In genomic region chr2:202634556-202635440, GRCh38 we compare ENCODE assay signal across 8 cellular contexts. TPM values are rescaled to one million over a fixed set of nuclear protein-coding genes. Genes with fewer than 3 reads are reported as not detected.
DNase-seq lines count a peak whose midpoint lies in the region; ATAC-seq lines count a peak whose summit lies in the region.

TSS of gene FAM117B (plus strand) at chr2:202634969. CDS start at chr2:202635188, 219 bp downstream.

- peaks cover 16% of the 10 kb centered on the region for H3K4me1 ChIP-seq in effector memory CD4-positive, alpha-beta T cell (ENCODE audit: control insufficient read depth, insufficient read depth, low read length, poor library complexity, severe bottlenecking)

- DNase-seq in COR-L47 (lab: John Stamatoyannopoulos, UW) (peak; percentile 99), HT1080 (ENCODE audit: low read depth) (peak; percentile 96), NOMO-1 (lab: John Stamatoyannopoulos, UW; ENCODE audit: unreplicated experiment in 2 of 2) (peak; percentile 96 to 97), medulla oblongata (ENCODE audit: extremely low spot score) (peak; percentile 98)
- peak; percentile 98 for DNase-seq in activated CD8-positive, alpha-beta memory T cell treated with anti-CD3 and anti-CD28 coated beads for 4 hours (ENCODE audit: low read depth in 2 of 2)
- peak; percentile 94 to 97 (median 97) for DNase-seq in effector memory CD4-positive, alpha-beta T cell
- peak; percentile 96 to 99 (median 97) for DNase-seq in stimulated activated CD4-positive, alpha-beta T cell treated with anti-CD3 and anti-CD28 coated beads, TNF-alpha, amount 100 ng/mL, for 48 hours (ENCODE audit: low read depth in 3 of 3)

- peak within 1 kb of the TSS; percentile 77 for H3K27ac ChIP-seq in effector memory CD4-positive, alpha-beta T cell (ENCODE audit: insufficient read depth, low read length, poor library complexity, severe bottlenecking)

- H3K4me3 ChIP-seq in effector memory CD4-positive, alpha-beta T cell (ENCODE audit: insufficient read depth, low read depth, low read length, poor library complexity, severe bottlenecking): peak within 1 kb of the TSS; percentile 99

- ATAC-seq in GM21367 (IDR thresholded peaks at IDR 0.05; ENCODE audit: unreplicated experiment): peak; percentile 88

- no peaks in the 10 kb centered on the region for H3K27me3 ChIP-seq in effector memory CD4-positive, alpha-beta T cell (replicated peaks; ENCODE audit: control insufficient read depth, insufficient read depth, low read length, poor library complexity, severe bottlenecking)

- H3K9me3 ChIP-seq in effector memory CD4-positive, alpha-beta T cell (ENCODE audit: control insufficient read depth, low read length): no peaks in the 10 kb centered on the region

- no peaks in the 10 kb centered on the region for H3K36me3 ChIP-seq in effector memory CD4-positive, alpha-beta T cell (ENCODE audit: control insufficient read depth, insufficient read depth, low read length)

RNA-seq across cellular contexts. Expression of gene FAM117B, which starts in this region (rescaled TPM):
- total RNA-seq in HT1080 (2014; rRNA removed; shearing (Covaris generic)): 0.90 and 1.2 TPM in 2 replicates
- polyA plus RNA-seq in HT1080 (2015; cell fraction: cytosol; rRNA removed): 2.3 and 3.7 TPM in 2 replicates
- 2.8 and 3.5 TPM in 2 replicates for polyA plus RNA-seq in HT1080 (2015; cell fraction: nucleus; rRNA removed)

Comparison
In these comparisons a context has a peak if more than half of its experiments do, and no peak if none do; other contexts are left out.
1. Peak in every context shown above with its lines: DNase-seq, ATAC-seq, H3K4me3 ChIP-seq and H3K27ac ChIP-seq.